14 cellular contexts compared by ENCODE assay signal in the genomic region with DNA sequence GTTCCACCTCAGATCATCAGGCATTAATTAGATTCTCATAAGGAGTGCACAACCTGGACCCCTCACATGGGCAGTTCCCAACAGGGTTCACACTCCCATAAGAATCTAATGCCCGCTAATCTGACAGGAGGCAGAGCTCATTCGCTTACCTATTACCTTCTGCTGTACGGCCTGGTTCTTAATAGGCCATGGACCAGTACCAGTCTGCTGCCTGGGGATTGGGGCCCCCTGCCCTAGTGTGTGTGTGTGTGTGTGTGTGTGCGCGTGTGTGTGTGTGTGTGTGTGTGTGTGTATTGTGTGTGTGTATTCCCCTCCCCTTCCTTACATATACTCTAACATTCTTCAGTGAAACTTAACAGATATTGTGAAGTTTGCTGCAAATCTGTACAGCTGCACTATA.
"Had no signal": no experiment of that assay in that cellular context is flagged by ENCODE, and none has a peak within 500 bp of the region (broad histone marks: within the 10 kb centered on the region; RNA-seq: fewer than 3 reads in every experiment).

No MANE protein-coding gene starts in this region.

- H3K9me3 ChIP-seq: upper lobe of right lung had no signal

- H3K4me3 ChIP-seq: lung, upper lobe of right lung had no signal

- H3K9me3 Mint-ChIP-seq: activated naive CD8-positive, alpha-beta T cell treated with anti-CD3 and anti-CD28 coated beads, Interleukin-2, amount 10 ng/mL, durations not matched to agents 7 days and 5 days; immature natural killer cell; stimulated activated naive CD8-positive, alpha-beta T cell treated with anti-CD3 and anti-CD28 coated beads, Interleukin-15, amount 100 ng/mL, for 72 hours had no signal

- H3K36me3 ChIP-seq: upper lobe of right lung had no signal

- ATAC-seq: activated CD4-positive, CD25-positive, alpha-beta regulatory T cell treated with anti-CD3 and anti-CD28 coated beads, Interleukin-2, amount 50 U/mL, for 24 hours; right cardiac atrium; stimulated activated naive CD8-positive, alpha-beta T cell treated with anti-CD3 and anti-CD28 coated beads, Interleukin-15, amount 100 ng/mL, for 72 hours had no signal

- DNase-seq: activated CD4-positive, alpha-beta T cell treated with anti-CD3 and anti-CD28 coated beads, Interleukin-2, amount 50 U/mL, for 1 hour; activated naive CD4-positive, alpha-beta T cell; activated naive CD8-positive, alpha-beta T cell treated with anti-CD3 and anti-CD28 coated beads, Interleukin-2, amount 10 ng/mL, durations not matched to agents 7 days and 5 days; anterior cingulate cortex; dermis blood vessel endothelial cell; foreskin melanocyte; immature natural killer cell; right cardiac atrium; small intestine; stimulated activated naive CD8-positive, alpha-beta T cell treated with anti-CD3 and anti-CD28 coated beads, Interleukin-15, amount 100 ng/mL, for 72 hours; upper lobe of right lung had no signal

- H3K27me3 Mint-ChIP-seq: activated naive CD8-positive, alpha-beta T cell treated with anti-CD3 and anti-CD28 coated beads, Interleukin-2, amount 10 ng/mL, durations not matched to agents 7 days and 5 days; stimulated activated naive CD8-positive, alpha-beta T cell treated with anti-CD3 and anti-CD28 coated beads, Interleukin-15, amount 100 ng/mL, for 72 hours had no signal

- H3K4me3 Mint-ChIP-seq: activated naive CD8-positive, alpha-beta T cell treated with anti-CD3 and anti-CD28 coated beads, Interleukin-2, amount 10 ng/mL, durations not matched to agents 7 days and 5 days; immature natural killer cell; stimulated activated naive CD8-positive, alpha-beta T cell treated with anti-CD3 and anti-CD28 coated beads, Interleukin-15, amount 100 ng/mL, for 72 hours had no signal

- FAIRE-seq: bronchial epithelial cell, small intestine had no signal

- H3K36me3 Mint-ChIP-seq: immature natural killer cell had no signal

- H3K27me3 ChIP-seq: upper lobe of right lung had no signal
